In the genomic region with DNA sequence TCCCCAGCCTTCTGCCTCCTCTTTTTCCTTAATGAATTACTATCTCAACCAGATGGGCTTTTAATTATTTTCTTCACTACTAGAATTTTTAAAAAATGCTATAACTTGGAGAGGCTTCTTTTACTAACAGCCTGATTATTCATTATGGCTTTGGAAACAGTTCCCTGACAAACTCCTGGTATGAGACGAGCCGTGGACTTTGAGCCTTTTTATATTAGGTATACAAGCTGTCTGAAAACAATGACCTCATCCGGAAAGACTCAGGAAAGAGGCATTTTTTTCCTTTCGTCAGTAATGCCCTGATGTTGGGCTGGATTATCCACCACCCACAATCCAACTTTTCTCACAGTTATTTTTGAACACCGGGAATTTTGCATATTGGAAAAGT, we compare ENCODE assay signal across 9 cellular contexts. TPM values are rescaled to one million over a fixed set of nuclear protein-coding genes. Genes with fewer than 3 reads are reported as not detected.
A peak's percentile ranks its signal among the peaks of the same experiment; 100 is the strongest.
DNase-seq lines count a peak whose midpoint lies in the region; ATAC-seq, FAIRE-seq and TF ChIP-seq lines count a peak whose summit lies in the region.
"Had no signal": no experiment of that assay in that cellular context is flagged by ENCODE, and none has a peak within 500 bp of the region (broad histone marks: within the 10 kb centered on the region; RNA-seq: fewer than 3 reads in every experiment).

No MANE protein-coding gene starts in this region.

- ATAC-seq in IMR-90 (ENCODE audit: low read depth) = peak; percentile 88
- ATAC-seq in HepG2 = peak; percentile 95
- no peak for ATAC-seq in GM19328 (IDR thresholded peaks at IDR 0.05; ENCODE audit: unreplicated experiment)
- no peak for ATAC-seq in CD8-positive, alpha-beta T cell

- no peak overlapping the region for H2BK15ac ChIP-seq in IMR-90 (ENCODE audit: low read depth, low read length)

- no peak overlapping the region for H3K4ac ChIP-seq in IMR-90 (ENCODE audit: low read depth, low read length)

- intact Hi-C loops in IMR-90 (cut with micrococcal nuclease) (loop anchor here (5.0 kb wide), 1 partner anchor 53 kb away; no protein-coding TSS in a partner anchor), HepG2 (cut with micrococcal nuclease; ENCODE audit: unreplicated experiment) (no loop called here), tibial artery (cut with DNase I; ENCODE audit: low total_unique reads) (no loop called here)
- intact Hi-C loops in CD8-positive, alpha-beta T cell (cut with DNase I, micrococcal nuclease) = no loop called here

- no peak overlapping the region for H3K14ac ChIP-seq in IMR-90 (replicated peaks; ENCODE audit: low read depth, low read length)

- no peak overlapping the region for H3K23ac ChIP-seq in IMR-90 (ENCODE audit: low read depth, low read length)

- H3K4me2 ChIP-seq in IMR-90 (ENCODE audit: low read depth, low read length) (peak overlapping the region; percentile 49; the same call in 1 of the 2 replicates), HepG2 (ENCODE audit: low read depth, low read length) (peak overlapping the region; percentile 90)

- TF ChIP-seq RAD21 in IMR-90 (IDR thresholded peaks at IDR 0.05; ENCODE audit: low read length) = no peak
- no peak for TF ChIP-seq RAD21 in HepG2 (CRISPR knock-in tag; IDR thresholded peaks at IDR 0.05)

- H3K56ac ChIP-seq in IMR-90 (ENCODE audit: extremely low read depth, insufficient read depth, low read length) = no peak overlapping the region

- H4K20me1 ChIP-seq in IMR-90 (ENCODE audit: insufficient read depth, low read length) (no peaks in the 10 kb centered on the region), HepG2 (ENCODE audit: insufficient read depth, low read length) (no peaks in the 10 kb centered on the region)

- TF ChIP-seq EP300 in HepG2 (IDR thresholded peaks at IDR 0.05; ENCODE audit: low read depth in 2 of 2, low read length in 2 of 2) = peak in 1 of 2 experiments; percentile 55; a peak in 1 of 4 replicates
- TF ChIP-seq EP300 in HepG2 (CRISPR knock-in tag; IDR thresholded peaks at IDR 0.05; ENCODE audit: borderline replicate concordance) = no peak

- WGBS in IMR-90 (ENCODE audit: extremely low coverage in 2 of 2, insufficient read length in 1 of 2), 2 experiments = no CpG with 5 or more reads among the region's 5 CpGs
- 2% methylated on average over 5 of the region's 5 CpGs for WGBS in HepG2 (ENCODE audit: low lambda C conversion rate)

- peak; percentile 85 for DNase-seq in IMR-90
- peak; percentile 95 for DNase-seq in HepG2 (ENCODE audit: low spot score)
- DNase-seq in tibial artery = no peak
- DNase-seq in anterior cingulate cortex (lab: John Stamatoyannopoulos, UW) = no peak
- no peak for DNase-seq in CD8-positive, alpha-beta T cell
- no peak for DNase-seq in stimulated activated CD4-positive, alpha-beta T cell treated with anti-CD3 and anti-CD28 coated beads, Interleukin-4, amount 100 ng/mL, for 4 hours

- peak overlapping the region; percentile 21 for H2BK5ac ChIP-seq in IMR-90 (ENCODE audit: low read depth, low read length, poor library complexity, severe bottlenecking)

- H3K36me3 Mint-ChIP-seq in CD8-positive, alpha-beta T cell = no peaks in the 10 kb centered on the region

- peak; percentile 76 for FAIRE-seq in HepG2 (lab: Jason Lieb, UNC)

- peak overlapping the region; percentile 45; the same call in 1 of the 2 replicates for H3K18ac ChIP-seq in IMR-90 (ENCODE audit: low read depth, low read length)

- peak overlapping the region; percentile 53; the same call in 1 of the 2 replicates for H2BK20ac ChIP-seq in IMR-90 (ENCODE audit: low read depth, low read length)

- H3K4me1 ChIP-seq in IMR-90 (ENCODE audit: control insufficient read depth, insufficient read depth, low read length) = peaks cover 10% of the 10 kb centered on the region
- peaks cover 42% of the 10 kb centered on the region for H3K4me1 ChIP-seq in HepG2 (ENCODE audit: insufficient read depth, low read length)
- H3K4me1 ChIP-seq in tibial artery = peaks cover 4 to 37% (median 24%) of the 10 kb centered on the region in 4 donors
- no peaks in the 10 kb centered on the region for H3K4me1 ChIP-seq in CD8-positive, alpha-beta T cell (ENCODE audit: insufficient read depth, low read length)

- H3K79me1 ChIP-seq in IMR-90 (ENCODE audit: low read depth in 1 of 2, low read length in 2 of 2) = peaks cover 0 to 3% of the 10 kb centered on the region in 2 experiments; a peak in 1 of 4 replicates

- H3K27ac ChIP-seq in IMR-90 (ENCODE audit: insufficient read depth, low read length) (no peak overlapping the region), cingulate gyrus (ENCODE audit: low read depth, low read length) (peak overlapping the region; percentile 47), HepG2 (ENCODE audit: extremely low read length, insufficient read depth, low read length) (peak overlapping the region; percentile 69), tibial artery (peak overlapping the region; percentile 28 to 61)
- no peak overlapping the region for H3K27ac ChIP-seq in CD8-positive, alpha-beta T cell (ENCODE audit: low read depth, low read length)
- H3K27ac ChIP-seq: HL-60 had no signal

- dilution Hi-C loops in IMR-90 (cut with HindIII; ENCODE audit: low sequenced_read_pairs, unreplicated experiment) = no loop called here

- no peaks in the 10 kb centered on the region for H3K9me3 ChIP-seq in IMR-90 (ENCODE audit: control insufficient read depth, insufficient read depth, low read length)
- H3K9me3 ChIP-seq in HepG2 (ENCODE audit: low read length) = no peaks in the 10 kb centered on the region
- H3K9me3 ChIP-seq in tibial artery = no peaks in the 10 kb centered on the region
- H3K9me3 ChIP-seq in CD8-positive, alpha-beta T cell (ENCODE audit: low read length) = no peaks in the 10 kb centered on the region

- POLR2A ChIA-PET in IMR-90 (lab: Charles Lee; ENCODE audit: unreplicated experiment) (no interaction called here), HepG2 (lab: Yijun Ruan, JAX) (interaction anchor here (1.0 to 2.3 kb wide), 7 partner anchors 16 to 158 kb away, joined by 3 to 9 read pairs (median 8); no protein-coding TSS in a partner anchor)
- POLR2A ChIA-PET in CD8-positive, alpha-beta T cell (lab: Charles Lee) = no interaction called here

- H3K79me2 ChIP-seq in HepG2 (ENCODE audit: insufficient read depth, low read length) = no peaks in the 10 kb centered on the region

- TF ChIP-seq POLR2A in IMR-90 (IDR thresholded peaks at IDR 0.05; ENCODE audit: low read depth, low read length) (no peak), HepG2 (IDR thresholded peaks at IDR 0.05; ENCODE audit: insufficient read depth in 1 of 2, low read depth in 2 of 2, low read length in 2 of 2) (no peak)

- no peaks in the 10 kb centered on the region for H3K27me3 Mint-ChIP-seq in CD8-positive, alpha-beta T cell (ENCODE audit: low read depth)

- in situ Hi-C loops in IMR-90 (cut with MboI; ENCODE audit: low sequenced_read_pairs) = no loop called here
- in situ Hi-C loops in HepG2 (cut with HindIII; ENCODE audit: extremely low pct_ligation_motif_present, low pct_unique_long_range_greater_than_20kb) = loop anchor here (5.0 kb wide), 1 partner anchor 53 kb away; no protein-coding TSS in a partner anchor

- peaks cover 18% of the 10 kb centered on the region for H3K9me1 ChIP-seq in IMR-90 (ENCODE audit: insufficient read depth, low read length)

- H3K4me3 ChIP-seq in IMR-90 (ENCODE audit: insufficient read depth, low read depth, low read length) (no peak overlapping the region), HepG2 (replicated peaks in 1 of 3; ENCODE audit: insufficient read depth in 1 of 3, low read depth in 2 of 3, low read length in 3 of 3) (peak overlapping the region; percentile 28 to 67 (median 57); a peak in 5 of 6 replicates), tibial artery (peak overlapping the region; percentile 17 to 21)
- no peak overlapping the region for H3K4me3 ChIP-seq in CD8-positive, alpha-beta T cell (ENCODE audit: low read depth, low read length)

- no peaks in the 10 kb centered on the region for H3K9me3 Mint-ChIP-seq in CD8-positive, alpha-beta T cell

- TF ChIP-seq CTCF in IMR-90 (conservative IDR thresholded peaks at IDR 0.05; ENCODE audit: low read depth, low read length) (no peak), HepG2 (CRISPR knock-in tag; IDR thresholded peaks at IDR 0.05) (no peak), tibial artery (IDR thresholded peaks at IDR 0.05) (no peak)
- TF ChIP-seq CTCF in CD8-positive, alpha-beta T cell (IDR thresholded peaks at IDR 0.05) = no peak

- H4K91ac ChIP-seq in IMR-90 (ENCODE audit: insufficient read depth, low read depth, low read length) = no peak overlapping the region

- BruUV-seq in IMR-90 (replicated peaks; lab: Mats Ljungman, UMichigan) = no TSS peak
- BruUV-seq in HepG2 (replicated peaks; lab: Mats Ljungman, UMichigan) = no TSS peak

- H3K27ac Mint-ChIP-seq in CD8-positive, alpha-beta T cell = no peak overlapping the region

- H2AFZ ChIP-seq in IMR-90 (replicated peaks; ENCODE audit: low read length, poor library complexity) (no peak overlapping the region), HepG2 (ENCODE audit: low read length) (no peak overlapping the region)

- H3K4me3 Mint-ChIP-seq in CD8-positive, alpha-beta T cell = no peak overlapping the region

- H3K9ac ChIP-seq in IMR-90 (ENCODE audit: low read depth, low read length) (no peak overlapping the region), HepG2 (ENCODE audit: insufficient read depth, low read depth, low read length) (peak overlapping the region; percentile 74)

- H4K5ac ChIP-seq in IMR-90 (ENCODE audit: low read depth, low read length) = no peak overlapping the region; the same call in 1 of the 2 replicates

- no peak overlapping the region for H2AK9ac ChIP-seq in IMR-90 (replicated peaks; ENCODE audit: low read depth, low read length, poor library complexity)

- CTCF ChIA-PET in IMR-90 (lab: Yijun Ruan, JAX) = interaction anchor here (0.8 kb wide), 1 partner anchor 19 kb away, joined by 3 read pairs; no protein-coding TSS in a partner anchor
- CTCF ChIA-PET in HepG2 (lab: Yijun Ruan, JAX; ENCODE audit: low intra/inter-chr PET ratio, low total read pairs) = no interaction called here
- CTCF ChIA-PET in CD8-positive, alpha-beta T cell (lab: Charles Lee) = no interaction called here

- H3K27me3 ChIP-seq in IMR-90 (ENCODE audit: control insufficient read depth, insufficient read depth, low read length) (no peaks in the 10 kb centered on the region), HepG2 (ENCODE audit: control insufficient read depth in 1 of 2, insufficient read depth in 2 of 2, low read length in 2 of 2) (no peaks in the 10 kb centered on the region), tibial artery (no peaks in the 10 kb centered on the region)
- no peaks in the 10 kb centered on the region for H3K27me3 ChIP-seq in CD8-positive, alpha-beta T cell (ENCODE audit: insufficient read depth, low read length)

- H2BK120ac ChIP-seq in IMR-90 (ENCODE audit: low read depth, low read length) = no peak overlapping the region

- H3K4me1 Mint-ChIP-seq in CD8-positive, alpha-beta T cell (ENCODE audit: low read depth) = no peaks in the 10 kb centered on the region

- H3K36me3 ChIP-seq in IMR-90 (ENCODE audit: control insufficient read depth, insufficient read depth, low read length) (no peaks in the 10 kb centered on the region), HepG2 (replicated peaks in 1 of 2; ENCODE audit: control insufficient read depth in 1 of 2, insufficient read depth in 2 of 2, low read length in 2 of 2) (no peaks in the 10 kb centered on the region), tibial artery (no peaks in the 10 kb centered on the region)
- H3K36me3 ChIP-seq in CD8-positive, alpha-beta T cell (ENCODE audit: insufficient read depth, low read length) = no peaks in the 10 kb centered on the region

- H2AK5ac ChIP-seq in IMR-90 (ENCODE audit: low read depth, low read length) = no peak overlapping the region

- H4K8ac ChIP-seq in IMR-90 (ENCODE audit: low read depth in 2 of 2, low read length in 2 of 2) = 0 out of 4 replicates have a peak overlapping the region, but pooled peaks of 1 of the 2 experiments have one; percentile 14

RNA-seq across cellular contexts. Expression of a gene that starts 26.7 kb away (rescaled TPM):
- 9.9 and 11.1 TPM in 2 replicates for total RNA-seq in IMR-90 (2012; rRNA removed)
- 7.7 and 8.1 TPM in 2 replicates for polyA plus RNA-seq in IMR-90 (2012; rRNA removed)
- 2.7 and 6.9 TPM in 2 replicates for polyA plus RNA-seq in IMR-90 (2012; cell fraction: cytosol; rRNA removed)
- 10.3 and 22.7 TPM in 2 replicates for polyA plus RNA-seq in IMR-90 (2012; cell fraction: nucleus; rRNA removed; ENCODE audit: low replicate concordance)
- total RNA-seq in HepG2 (2016; rRNA removed; fragmentation: Illumina TruSeq; extraction: Trizol) = 59.4 and 98.7 TPM in 2 replicates
- total RNA-seq in HepG2 (2016; cell fraction: cytosol; rRNA removed; fragmentation: Illumina TruSeq; extraction: Trizol; ENCODE audit: low read depth) = 9.8 and 11.3 TPM in 2 replicates
- total RNA-seq in HepG2 (2016; cell fraction: insoluble cytoplasmic fraction; rRNA removed; fragmentation: Illumina TruSeq; extraction: Trizol) = 58.9 and 89.3 TPM in 2 replicates
- 46.0 and 48.9 TPM in 2 replicates for total RNA-seq in HepG2 (2016; cell fraction: membrane; rRNA removed; fragmentation: Illumina TruSeq; extraction: Trizol)
- total RNA-seq in HepG2 (2016; cell fraction: nucleus; rRNA removed; fragmentation: Illumina TruSeq; extraction: Trizol) = 51.3 and 54.7 TPM in 2 replicates
- polyA plus RNA-seq in HepG2 (2011; rRNA removed) = 68.6 and 92.7 TPM in 2 replicates
- 71.2 and 78.6 TPM in 2 replicates for polyA plus RNA-seq in HepG2 (2011; cell fraction: cytosol; rRNA removed)
- 66.0 and 78.5 TPM in 2 replicates for polyA plus RNA-seq in HepG2 (2011; cell fraction: nucleus; rRNA removed)
- polyA plus RNA-seq in HepG2 (2012) = 35.3 and 56.8 TPM in 2 replicates
- 4.3 and 5.3 TPM in 2 replicates for polyA plus RNA-seq in HepG2 (2016; cell fraction: cytosol; fragmentation: Illumina TruSeq; extraction: Trizol; ENCODE audit: low read depth)
- polyA plus RNA-seq in HepG2 (2016; cell fraction: insoluble cytoplasmic fraction; fragmentation: Illumina TruSeq; extraction: Trizol; ENCODE audit: low read depth) = 63.3 and 64.1 TPM in 2 replicates
- polyA plus RNA-seq in HepG2 (2016; cell fraction: membrane; fragmentation: Illumina TruSeq; extraction: Trizol; ENCODE audit: low read depth) = 17.7 and 19.0 TPM in 2 replicates
- polyA plus RNA-seq in HepG2 (2016; cell fraction: nucleus; fragmentation: Illumina TruSeq; extraction: Trizol; ENCODE audit: insufficient read depth, low read depth) = 43.5 and 44.5 TPM in 2 replicates
- 156 and 220 TPM in 2 replicates for polyA minus RNA-seq in HepG2 (2011; rRNA and poly(A)+ RNA removed; ENCODE audit: low replicate concordance)
- 57.6 and 88.5 TPM in 2 replicates for polyA minus RNA-seq in HepG2 (2011; cell fraction: cytosol; rRNA and poly(A)+ RNA removed)
- 98.6 and 111 TPM in 2 replicates for polyA minus RNA-seq in HepG2 (2011; cell fraction: nucleus; rRNA and poly(A)+ RNA removed)
- total RNA-seq in CD8-positive, alpha-beta T cell = 100 to 1,000 TPM; 293 to 298 TPM

Comparison
In these comparisons a context has a peak if more than half of its experiments do, and no peak if none do; other contexts are left out.
1. ATAC-seq: peak in IMR-90 (single experiment) and HepG2 (single experiment); none in GM19328 (single experiment) and CD8-positive, alpha-beta T cell (single experiment).
2. DNase-seq: peak in IMR-90 (single experiment) and HepG2 (single experiment); none in tibial artery (0 of 2), anterior cingulate cortex (0 of 58), CD8-positive, alpha-beta T cell (0 of 7) and stimulated activated CD4-positive, alpha-beta T cell treated with anti-CD3 and anti-CD28 coated beads, Interleukin-4, amount 100 ng/mL, for 4 hours (0 of 2).
3. H3K27ac ChIP-seq: peak in cingulate gyrus (single experiment), HepG2 (single experiment) and tibial artery (2 of 2); none in IMR-90 (single experiment) and CD8-positive, alpha-beta T cell (single experiment).
4. H3K4me3 ChIP-seq: peak in HepG2 (3 of 3) and tibial artery (2 of 2); none in IMR-90 (single experiment) and CD8-positive, alpha-beta T cell (single experiment).